8 cellular contexts compared by ENCODE assay signal in genomic region chr1:151372411-151372934, GRCh38. TPM values are rescaled to one million over a fixed set of nuclear protein-coding genes. Genes with fewer than 3 reads are reported as not detected.
DNase-seq lines count a peak whose midpoint lies in the region; ATAC-seq and TF ChIP-seq lines count a peak whose summit lies in the region.

Gene SELENBP1 (minus strand): TSS chr1:151372705. CDS start chr1:151372641, 64 bp downstream.

- POLR2A ChIA-PET in activated CD8-positive, alpha-beta T cell treated with anti-CD3 and anti-CD28 coated beads, Interleukin-2, amount 10 ng/mL, durations not matched to agents 7 days and 5 days (lab: Charles Lee): interaction anchor here (1.1 kb wide), 1 partner anchor 46 kb away, joined by 3 read pairs; the partner anchor contains the start of gene PI4KB

- DNase-seq in NCI-H82 (lab: John Stamatoyannopoulos, UW) (peak; percentile 75), NCI-H82 treated with DMSO at 0.1 percent for 48 hours (lab: John Stamatoyannopoulos, UW; ENCODE audit: unreplicated experiment) (no peak), amygdala (lab: John Stamatoyannopoulos, UW) (peak in 47 of 56 donors; percentile 7 to 82 (median 46)), left cardiac atrium (peak; percentile 91), prostate gland (ENCODE audit: low spot score) (peak; percentile 89), NOMO-1 (lab: John Stamatoyannopoulos, UW; ENCODE audit: unreplicated experiment in 2 of 2) (no peak)
- no peak for DNase-seq in activated CD8-positive, alpha-beta T cell treated with anti-CD3 and anti-CD28 coated beads, Interleukin-2, amount 10 ng/mL, durations not matched to agents 7 days and 5 days

- H3K27me3 Mint-ChIP-seq in activated CD8-positive, alpha-beta T cell treated with anti-CD3 and anti-CD28 coated beads, Interleukin-2, amount 10 ng/mL, durations not matched to agents 7 days and 5 days (ENCODE audit: low read depth): peaks cover 6% of the 10 kb centered on the region

- no peak for TF ChIP-seq CTCF in prostate gland (IDR thresholded peaks at IDR 0.05)

- H3K27me3 ChIP-seq in prostate gland (replicated peaks; ENCODE audit: insufficient read depth): no peaks in the 10 kb centered on the region

- peak within 1 kb of the TSS; percentile 63 to 75 for H3K27ac ChIP-seq in prostate gland

- peaks cover 11% of the 10 kb centered on the region for H3K4me1 ChIP-seq in prostate gland (replicated peaks)

- intact Hi-C loops in left cardiac atrium (cut with DNase I): no loop called here
- intact Hi-C loops in prostate gland (cut with DNase I): no loop called here

- peak; percentile 75 for TF ChIP-seq POLR2A in prostate gland (IDR thresholded peaks at IDR 0.05)

- H3K9me3 Mint-ChIP-seq in activated CD8-positive, alpha-beta T cell treated with anti-CD3 and anti-CD28 coated beads, Interleukin-2, amount 10 ng/mL, durations not matched to agents 7 days and 5 days (ENCODE audit: insufficient read depth): no peaks in the 10 kb centered on the region

- CTCF ChIA-PET in activated CD8-positive, alpha-beta T cell treated with anti-CD3 and anti-CD28 coated beads, Interleukin-2, amount 10 ng/mL, durations not matched to agents 7 days and 5 days (lab: Charles Lee): interaction anchor here (1.5 kb wide), 1 partner anchor 25 kb away, joined by 3 read pairs; no protein-coding TSS in a partner anchor

- no peaks in the 10 kb centered on the region for H3K36me3 ChIP-seq in prostate gland

- H3K4me3 ChIP-seq in prostate gland: peak within 1 kb of the TSS; percentile 24 to 36

- no peaks in the 10 kb centered on the region for H3K36me3 Mint-ChIP-seq in activated CD8-positive, alpha-beta T cell treated with anti-CD3 and anti-CD28 coated beads, Interleukin-2, amount 10 ng/mL, durations not matched to agents 7 days and 5 days (ENCODE audit: low read depth)

- H3K4me1 Mint-ChIP-seq in activated CD8-positive, alpha-beta T cell treated with anti-CD3 and anti-CD28 coated beads, Interleukin-2, amount 10 ng/mL, durations not matched to agents 7 days and 5 days (ENCODE audit: low read depth): peaks cover 4% of the 10 kb centered on the region

- peak; percentile 85 to 88 for ATAC-seq in left cardiac atrium
- no peak for ATAC-seq in HG03025 (IDR thresholded peaks at IDR 0.05; ENCODE audit: low FRiP score, unreplicated experiment)
- ATAC-seq in activated CD8-positive, alpha-beta T cell treated with anti-CD3 and anti-CD28 coated beads, Interleukin-2, amount 10 ng/mL, durations not matched to agents 7 days and 5 days: no peak

- H3K27ac Mint-ChIP-seq in activated CD8-positive, alpha-beta T cell treated with anti-CD3 and anti-CD28 coated beads, Interleukin-2, amount 10 ng/mL, durations not matched to agents 7 days and 5 days: no peak within 1 kb of the TSS

- H3K4me3 Mint-ChIP-seq in activated CD8-positive, alpha-beta T cell treated with anti-CD3 and anti-CD28 coated beads, Interleukin-2, amount 10 ng/mL, durations not matched to agents 7 days and 5 days: no peak within 1 kb of the TSS

- H3K9me3 ChIP-seq in prostate gland: no peaks in the 10 kb centered on the region

- WGBS in prostate gland: 8% methylated on average over 9 of the region's 9 CpGs

RNA-seq across cellular contexts. Expression of gene SELENBP1, which starts in this region (rescaled TPM):
- 10 to 100 TPM; 30.6 to 82.2 TPM for total RNA-seq in left cardiac atrium
- total RNA-seq in prostate gland: 100 to 1,000 TPM; 104 to 108 TPM
- not detected for total RNA-seq in activated CD8-positive, alpha-beta T cell treated with anti-CD3 and anti-CD28 coated beads, Interleukin-2, amount 10 ng/mL, durations not matched to agents 7 days and 5 days

Comparison
In these comparisons a context has a peak if more than half of its experiments do, and no peak if none do; other contexts are left out.
1. RNA of gene SELENBP1 (total RNA-seq): 104 to 108 TPM in prostate gland and 30.6 to 82.2 TPM in left cardiac atrium; not detected in activated CD8-positive, alpha-beta T cell treated with anti-CD3 and anti-CD28 coated beads, Interleukin-2, amount 10 ng/mL, durations not matched to agents 7 days and 5 days; every median in the first group is over 10 times any median in the second.
2. DNase-seq: peak in NCI-H82 (single experiment), amygdala (47 of 56), left cardiac atrium (single experiment) and prostate gland (single experiment); none in NCI-H82 treated with DMSO at 0.1 percent for 48 hours (single experiment), NOMO-1 (0 of 2) and activated CD8-positive, alpha-beta T cell treated with anti-CD3 and anti-CD28 coated beads, Interleukin-2, amount 10 ng/mL, durations not matched to agents 7 days and 5 days (single experiment).
3. ATAC-seq: peak in left cardiac atrium (2 of 2); none in HG03025 (single experiment) and activated CD8-positive, alpha-beta T cell treated with anti-CD3 and anti-CD28 coated beads, Interleukin-2, amount 10 ng/mL, durations not matched to agents 7 days and 5 days (single experiment).